17 cellular contexts compared by ENCODE assay signal in the genomic region with DNA sequence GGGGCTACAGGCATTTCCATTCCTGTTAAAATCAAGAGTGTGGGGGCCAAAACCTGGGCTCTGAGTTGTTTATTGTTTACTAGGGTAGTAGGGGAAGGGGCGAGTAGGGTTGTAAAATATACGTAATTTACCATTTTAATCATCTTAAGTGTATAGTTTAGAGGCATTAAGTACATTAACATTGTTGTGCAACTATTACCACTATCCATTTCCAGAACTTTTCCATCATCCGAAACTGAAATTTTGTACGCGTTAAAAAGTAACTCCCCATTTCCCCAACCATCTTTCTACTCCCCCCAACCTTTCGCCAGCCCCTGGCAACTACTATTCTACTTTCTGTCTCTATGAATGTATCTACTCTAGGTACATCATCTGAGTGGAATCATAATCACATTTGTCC. TPM values are rescaled to one million over a fixed set of nuclear protein-coding genes. Genes with fewer than 3 reads are reported as not detected.
"Had no signal": no experiment of that assay in that cellular context is flagged by ENCODE, and none has a peak within 500 bp of the region (broad histone marks: within the 10 kb centered on the region; RNA-seq: fewer than 3 reads in every experiment).

No MANE protein-coding gene starts in this region.

- H3K27ac Mint-ChIP-seq: activated CD4-positive, alpha-beta memory T cell treated with anti-CD3 and anti-CD28 coated beads for 36 hours; activated naive CD8-positive, alpha-beta T cell treated with anti-CD3 and anti-CD28 coated beads, Interleukin-2, amount 10 ng/mL, durations not matched to agents 7 days and 5 days; progenitor cell of endocrine pancreas; stimulated activated naive B cell treated with anti-CD40 and anti-IgM and Interleukin-4, amounts not matched to agents 10 μg/mL and 1 μg/mL and 100 μg/mL, for 72 hours had no signal

- H3K4me3 ChIP-seq: lower lobe of right lung, right lobe of liver had no signal

- H3K36me3 ChIP-seq: lower lobe of right lung, right lobe of liver, spleen had no signal

- ATAC-seq: stimulated activated naive B cell treated with anti-CD40 and anti-IgM and Interleukin-4, amounts not matched to agents 10 μg/mL and 1 μg/mL and 100 μg/mL, for 72 hours had no signal

- H3K4me3 Mint-ChIP-seq: activated CD4-positive, alpha-beta memory T cell treated with anti-CD3 and anti-CD28 coated beads for 36 hours; activated naive CD8-positive, alpha-beta T cell treated with anti-CD3 and anti-CD28 coated beads, Interleukin-2, amount 10 ng/mL, durations not matched to agents 7 days and 5 days; stimulated activated naive B cell treated with anti-CD40 and anti-IgM and Interleukin-4, amounts not matched to agents 10 μg/mL and 1 μg/mL and 100 μg/mL, for 72 hours had no signal

- DNase-seq: activated CD4-positive, alpha-beta memory T cell treated with anti-CD3 and anti-CD28 coated beads for 36 hours; activated gamma-delta T cell; activated T-cell treated with anti-CD3 and anti-CD28 coated beads, Interleukin-2, amount 50 U/mL, for 48 hours; central memory CD4-positive, alpha-beta T cell; heart right ventricle; immature natural killer cell; lower lobe of right lung; midbrain; right lobe of liver; spleen; stimulated activated CD4-positive, alpha-beta T cell treated with anti-CD3 and anti-CD28 coated beads, Interleukin-1b, Interleukin-23, amount 100 ng/mL, for 48 hours; stimulated activated naive B cell treated with anti-CD40 and anti-IgM and Interleukin-4, amounts not matched to agents 10 μg/mL and 1 μg/mL and 100 μg/mL, for 72 hours; T-helper 9 cell; trophoblast cell had no signal

- H3K27ac ChIP-seq: coronary artery, heart right ventricle, lower lobe of right lung, right lobe of liver, spleen had no signal

- H3K36me3 Mint-ChIP-seq: activated naive CD8-positive, alpha-beta T cell treated with anti-CD3 and anti-CD28 coated beads, Interleukin-2, amount 10 ng/mL, durations not matched to agents 7 days and 5 days; immature natural killer cell had no signal

- H3K9me3 Mint-ChIP-seq: activated naive CD8-positive, alpha-beta T cell treated with anti-CD3 and anti-CD28 coated beads, Interleukin-2, amount 10 ng/mL, durations not matched to agents 7 days and 5 days had no signal

- H3K9me3 ChIP-seq: lower lobe of right lung, right lobe of liver had no signal

RNA-seq across cellular contexts. Expression of a gene that starts 3.6 kb away (rescaled TPM):
- total RNA-seq: right lobe of liver had no signal
- polyA plus RNA-seq: immature natural killer cell had no signal
